In genomic region chr1:38088366-38088765, GRCh38 we compare ENCODE assay signal across 21 cellular contexts. TPM values are rescaled to one million over a fixed set of nuclear protein-coding genes. Genes with fewer than 3 reads are reported as not detected.
DNase-seq lines count a peak whose midpoint lies in the region; ATAC-seq, FAIRE-seq and TF ChIP-seq lines count a peak whose summit lies in the region.
"Had no signal": no experiment of that assay in that cellular context is flagged by ENCODE, and none has a peak within 500 bp of the region (broad histone marks: within the 10 kb centered on the region; RNA-seq: fewer than 3 reads in every experiment).

No MANE protein-coding gene starts in this region.

- no peaks in the 10 kb centered on the region for H3K4me1 ChIP-seq in A549
- no peaks in the 10 kb centered on the region for H3K4me1 ChIP-seq in mammary epithelial cell (ENCODE audit: insufficient read depth, low read length)

- peaks cover 34% of the 10 kb centered on the region for H3K27me3 Mint-ChIP-seq in progenitor cell of endocrine pancreas

- H3K36me3 ChIP-seq in mammary epithelial cell (ENCODE audit: insufficient read depth, low read length) = no peaks in the 10 kb centered on the region

- FAIRE-seq in A549 (lab: Jason Lieb, UNC) = no peak
- FAIRE-seq: GM12891 had no signal

- no peak for TF ChIP-seq CTCF in A549 (IDR thresholded peaks at IDR 0.05)
- no peak for TF ChIP-seq CTCF in mammary epithelial cell (conservative IDR thresholded peaks at IDR 0.05 in 1 of 2, IDR thresholded peaks at IDR 0.05 in 1 of 2; ENCODE audit: extremely low read depth in 1 of 2, insufficient read depth in 1 of 2, low read depth in 1 of 2, low read length in 2 of 2)
- no peak for TF ChIP-seq CTCF in progenitor cell of endocrine pancreas (IDR thresholded peaks at IDR 0.05; ENCODE audit: unreplicated experiment)

- BruUV-seq in mammary epithelial cell (replicated peaks; lab: Mats Ljungman, UMichigan) = no TSS peak

- H3K4me2 ChIP-seq in A549 = no peak overlapping the region
- no peak overlapping the region for H3K4me2 ChIP-seq in mammary epithelial cell (ENCODE audit: insufficient read depth, low read depth, low read length)

- intact Hi-C loops in mammary epithelial cell (cut with micrococcal nuclease) = no loop called here

- H3K4me3 Mint-ChIP-seq in progenitor cell of endocrine pancreas (ENCODE audit: low read depth) = no peak overlapping the region
- H3K4me3 Mint-ChIP-seq: activated CD4-positive, alpha-beta T cell treated with anti-CD3 and anti-CD28 coated beads for 36 hours; activated naive CD8-positive, alpha-beta T cell treated with anti-CD3 and anti-CD28 coated beads for 36 hours; B cell; memory B cell; T-helper 2 cell treated with Interferon-gamma antibody and Interleukin-4, amounts not matched to agents 5 μg/mL and 100 μg/mL, for 36 hours had no signal

- H3K9me3 ChIP-seq in A549 (no peaks in the 10 kb centered on the region), mammary epithelial cell (replicated peaks; ENCODE audit: insufficient read depth, low read length) (no peaks in the 10 kb centered on the region)

- no peak overlapping the region for H2AFZ ChIP-seq in mammary epithelial cell (ENCODE audit: low read depth, low read length)

- in situ Hi-C loops in mammary epithelial cell (cut with MboI; ENCODE audit: low sequenced_read_pairs in 2 of 2) = no loop called here

- H3K27ac ChIP-seq in A549 = no peak overlapping the region
- H3K27ac ChIP-seq in mammary epithelial cell (ENCODE audit: insufficient read depth, low read depth, low read length) = no peak overlapping the region

- no peaks in the 10 kb centered on the region for H3K9me3 Mint-ChIP-seq in progenitor cell of endocrine pancreas (ENCODE audit: low read depth)
- H3K9me3 Mint-ChIP-seq: activated naive CD8-positive, alpha-beta T cell treated with anti-CD3 and anti-CD28 coated beads for 36 hours; memory B cell; T-helper 2 cell treated with Interferon-gamma antibody and Interleukin-4, amounts not matched to agents 5 μg/mL and 100 μg/mL, for 36 hours had no signal

- TF ChIP-seq RAD21 in A549 (conservative IDR thresholded peaks at IDR 0.05 in 1 of 2, IDR thresholded peaks at IDR 0.05 in 1 of 2) = no peak

- no peaks in the 10 kb centered on the region for H3K4me1 Mint-ChIP-seq in progenitor cell of endocrine pancreas (ENCODE audit: low read depth)
- H3K4me1 Mint-ChIP-seq: activated CD4-positive, alpha-beta T cell treated with anti-CD3 and anti-CD28 coated beads for 36 hours; activated naive CD8-positive, alpha-beta T cell treated with anti-CD3 and anti-CD28 coated beads for 36 hours; B cell had no signal

- H3K27ac Mint-ChIP-seq in progenitor cell of endocrine pancreas = no peak overlapping the region
- H3K27ac Mint-ChIP-seq: activated CD4-positive, alpha-beta T cell treated with anti-CD3 and anti-CD28 coated beads for 36 hours; activated naive CD8-positive, alpha-beta T cell treated with anti-CD3 and anti-CD28 coated beads for 36 hours; B cell; memory B cell; T-helper 2 cell treated with Interferon-gamma antibody and Interleukin-4, amounts not matched to agents 5 μg/mL and 100 μg/mL, for 36 hours had no signal

- dilution Hi-C loops in mammary epithelial cell (cut with HindIII; ENCODE audit: low sequenced_read_pairs) = no loop called here

- peak in 1 of 2 experiments; percentile 11 for DNase-seq in A549 (ENCODE audit: low read depth in 1 of 2, low spot score in 1 of 2)
- DNase-seq in ELF-1 (ENCODE audit: low read depth, low spot score) = peak; percentile 46
- DNase-seq in NCI-H69 (lab: John Stamatoyannopoulos, UW) = peak; percentile 76
- DNase-seq in mammary epithelial cell = no peak
- no peak for DNase-seq in AG08396 (ENCODE audit: low spot score)
- no peak for DNase-seq in GM19240 (ENCODE audit: insufficient read length, low spot score)
- no peak for DNase-seq in progenitor cell of endocrine pancreas (ENCODE audit: low spot score, unreplicated experiment)
- DNase-seq: activated CD4-positive, alpha-beta T cell treated with anti-CD3 and anti-CD28 coated beads for 36 hours; activated naive CD8-positive, alpha-beta T cell treated with anti-CD3 and anti-CD28 coated beads for 36 hours; central memory CD4-positive, alpha-beta T cell; EL; foreskin melanocyte; NCI-H226; occipital lobe; stimulated activated CD4-positive, alpha-beta T cell treated with anti-CD3 and anti-CD28 coated beads, Interleukin-15, amount 100 ng/mL, for 24 hours had no signal

- POLR2A ChIA-PET in A549 (lab: Yijun Ruan, JAX) = no interaction called here

- H3K36me3 Mint-ChIP-seq in progenitor cell of endocrine pancreas (ENCODE audit: insufficient read depth) = no peaks in the 10 kb centered on the region
- H3K36me3 Mint-ChIP-seq: activated naive CD8-positive, alpha-beta T cell treated with anti-CD3 and anti-CD28 coated beads for 36 hours; memory B cell had no signal

- no peak for TF ChIP-seq EP300 in A549 (IDR thresholded peaks at IDR 0.05)

- no peaks in the 10 kb centered on the region for H3K79me2 ChIP-seq in mammary epithelial cell (ENCODE audit: insufficient read depth, low read length)

- no peaks in the 10 kb centered on the region for H3K27me3 ChIP-seq in mammary epithelial cell (ENCODE audit: insufficient read depth, low read length)

- H4K20me1 ChIP-seq in mammary epithelial cell (ENCODE audit: insufficient read depth, low read length) = no peaks in the 10 kb centered on the region

- 37% methylated on average over 3 of the region's 6 CpGs for WGBS in A549 (ENCODE audit: missing lambda C conversion rate)
- 89% methylated on average over 4 of the region's 6 CpGs for WGBS in mammary epithelial cell (ENCODE audit: low coverage, missing lambda C conversion rate)

- no peak overlapping the region for H3K9ac ChIP-seq in mammary epithelial cell (ENCODE audit: insufficient read depth, low read length)

- TF ChIP-seq POLR2A in A549 (IDR thresholded peaks at IDR 0.05; ENCODE audit: low read length) = no peak

- no peak overlapping the region for H3K4me3 ChIP-seq in A549
- H3K4me3 ChIP-seq in mammary epithelial cell (replicated peaks in 1 of 3; ENCODE audit: insufficient read depth in 1 of 3, low read depth in 2 of 3, low read length in 3 of 3) = no peak overlapping the region

- ATAC-seq in A549 (peak; percentile 38 to 73; a peak in 3 of 6 replicates), esophagus mucosa (peak; percentile 87)
- ATAC-seq: activated CD4-positive, alpha-beta T cell treated with anti-CD3 and anti-CD28 coated beads for 36 hours had no signal

- CTCF ChIA-PET in A549 (lab: Yijun Ruan, JAX) = no interaction called here
- CTCF ChIA-PET in mammary epithelial cell (lab: Charles Lee; ENCODE audit: low non-redundant PET) = no interaction called here

TF ChIP-seq in A549, 52 proteins besides CTCF, POLR2A, EP300 and RAD21 (continues in another document):
- no peak for TF ChIP-seq NPAS2 (CRISPR knock-in tag; IDR thresholded peaks at IDR 0.05; ENCODE audit: borderline replicate concordance)
- TF ChIP-seq MAZ (IDR thresholded peaks at IDR 0.05; ENCODE audit: borderline replicate concordance, low read depth, low read length) = no peak
- TF ChIP-seq BCL3 (IDR thresholded peaks at IDR 0.05) = no peak
- TF ChIP-seq JUN (IDR thresholded peaks at IDR 0.05) = no peak
- TF ChIP-seq CBX8 (IDR thresholded peaks at IDR 0.05) = no peak
- no peak for TF ChIP-seq BHLHE40 (IDR thresholded peaks at IDR 0.05; ENCODE audit: low read depth, low read length)
- no peak for TF ChIP-seq ZC3H11A (IDR thresholded peaks at IDR 0.05)
- TF ChIP-seq FOSB (CRISPR knock-in tag; IDR thresholded peaks at IDR 0.05) = no peak
- no peak for TF ChIP-seq ESRRA (IDR thresholded peaks at IDR 0.05; ENCODE audit: borderline replicate concordance, low read length)
- TF ChIP-seq HES2 (IDR thresholded peaks at IDR 0.05) = no peak
- TF ChIP-seq RFX5 (IDR thresholded peaks at IDR 0.05) = no peak
- no peak for TF ChIP-seq ELK1 (IDR thresholded peaks at IDR 0.05; ENCODE audit: low read depth, low read length)
- no peak for TF ChIP-seq KDM1A (IDR thresholded peaks at IDR 0.05; ENCODE audit: low read depth)
- TF ChIP-seq POLR2AphosphoS2 (conservative IDR thresholded peaks at IDR 0.05; ENCODE audit: low read length) = no peak
- TF ChIP-seq ZFP36 (IDR thresholded peaks at IDR 0.05; ENCODE audit: borderline replicate concordance, partially characterized antibody) = no peak
- no peak for TF ChIP-seq RARB (CRISPR knock-in tag; IDR thresholded peaks at IDR 0.05)
- TF ChIP-seq CBX2 (IDR thresholded peaks at IDR 0.05; ENCODE audit: borderline replicate concordance, low read depth) = no peak

RNA-seq across cellular contexts. Expression of gene POU3F1, which starts 41.8 kb away (rescaled TPM):
- polyA plus RNA-seq in A549 (2011; rRNA removed) (not detected in 2 replicates), A549 (2017; fragmentation: RNase III; extraction: RNeasy Plus Mini Kit Qiagen cat#74134 plus additional on column Dnase treatment) (not detected in 3 replicates), mammary epithelial cell (0.05 TPM)
- polyA plus RNA-seq in A549 (2012; cell fraction: cytosol; rRNA removed) = not detected in 2 replicates
- polyA plus RNA-seq in A549 (2012; cell fraction: nucleus; rRNA removed) = 0.09 TPM in 1 of 2 replicates, not detected in the other
- not detected in 2 replicates for polyA minus RNA-seq in A549 (2011; rRNA and poly(A)+ RNA removed)
- total RNA-seq in esophagus mucosa (6.0 TPM), mammary epithelial cell (under 1 TPM; 0.17 to 0.59 TPM), progenitor cell of endocrine pancreas (0.31 and 0.43 TPM in 2 replicates)
- polyA minus RNA-seq in mammary epithelial cell = not detected
- total RNA-seq: M059J had no signal

Comparison
In these comparisons a context has a peak if more than half of its experiments do, and no peak if none do; other contexts are left out.
1. DNase-seq: peak in ELF-1 (single experiment) and NCI-H69 (single experiment); none in mammary epithelial cell (single experiment), AG08396 (single experiment), GM19240 (single experiment) and progenitor cell of endocrine pancreas (single experiment).